ENCODE assay signal across 8 cellular contexts in the genomic region with DNA sequence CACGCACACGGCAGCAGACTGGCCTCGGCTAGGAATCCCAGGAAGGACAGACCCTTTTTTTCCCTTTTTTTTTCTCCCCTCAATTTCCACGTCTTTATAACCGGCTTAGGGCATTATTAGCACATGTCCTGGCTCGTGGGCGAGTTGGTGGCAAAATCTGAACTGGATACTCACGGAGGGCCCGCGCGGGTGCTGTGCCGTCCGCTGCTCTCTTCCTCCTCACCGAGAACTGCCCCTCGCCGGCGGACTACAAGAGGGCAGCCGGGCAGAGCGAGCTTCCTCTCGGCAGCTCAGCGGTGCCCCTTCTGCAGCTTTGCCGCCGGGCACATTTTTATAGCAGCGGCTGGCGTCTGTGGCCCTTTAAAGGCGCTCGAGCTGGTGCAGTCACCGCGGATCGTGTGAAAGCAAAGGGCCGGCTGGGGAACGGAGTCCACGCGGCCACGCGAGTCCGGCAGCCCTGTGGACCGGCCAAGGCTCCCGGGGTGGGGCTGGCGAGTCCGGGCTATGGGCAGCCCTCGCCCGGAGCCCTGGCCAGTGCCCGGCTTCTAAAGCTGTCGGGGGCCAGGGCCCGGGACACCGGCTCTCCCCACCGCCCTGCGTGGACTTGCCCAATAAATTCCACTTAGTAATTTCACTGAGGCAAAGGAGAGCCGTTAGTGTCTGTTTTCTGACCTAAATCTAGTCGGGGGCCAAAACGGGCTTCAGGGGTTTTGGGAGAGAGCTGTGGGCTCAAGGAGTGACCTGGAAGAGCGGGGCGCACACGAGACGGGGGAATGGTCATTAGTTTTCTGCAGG. TPM values are rescaled to one million over a fixed set of nuclear protein-coding genes. Genes with fewer than 3 reads are reported as not detected.
A peak's percentile ranks its signal among the peaks of the same experiment; 100 is the strongest.
DNase-seq lines count a peak whose midpoint lies in the region; ATAC-seq and TF ChIP-seq lines count a peak whose summit lies in the region.

No MANE protein-coding gene starts in this region.

- H3K27ac Mint-ChIP-seq in Caco-2 (ENCODE audit: unreplicated experiment): no peak overlapping the region

- H3K4ac ChIP-seq in IMR-90 (ENCODE audit: low read depth, low read length): no peak overlapping the region

- H2BK20ac ChIP-seq in IMR-90 (ENCODE audit: low read depth, low read length): no peak overlapping the region

- H3K4me2 ChIP-seq in IMR-90 (ENCODE audit: low read depth, low read length) (peak overlapping the region; percentile 88), PC-3 (ENCODE audit: low read length) (peak overlapping the region; percentile 83)

- WGBS in IMR-90 (ENCODE audit: extremely low coverage in 2 of 2, insufficient read length in 1 of 2), 2 experiments: 4% methylated on average over 27 of the region's 56 CpGs; no CpG with 5 or more reads in 1 of the 2 experiments
- 6 to 15% (median 7%) methylated on average over 56 of the region's 56 CpGs for WGBS in ovary, 3 donors

- H3K79me2 ChIP-seq in PC-3 (ENCODE audit: low read length): no peaks in the 10 kb centered on the region

- no peak overlapping the region for H3K18ac ChIP-seq in IMR-90 (ENCODE audit: low read depth, low read length)

- H3K27me3 ChIP-seq in Caco-2 (replicated peaks; ENCODE audit: control insufficient read depth, insufficient read depth, low read length): peaks cover 1% of the 10 kb centered on the region
- peaks cover 77% of the 10 kb centered on the region for H3K27me3 ChIP-seq in IMR-90 (ENCODE audit: control insufficient read depth, insufficient read depth, low read length)
- peaks cover 24% of the 10 kb centered on the region for H3K27me3 ChIP-seq in PC-3 (ENCODE audit: low read length)
- no peaks in the 10 kb centered on the region for H3K27me3 ChIP-seq in ovary

- no peaks in the 10 kb centered on the region; the same call in none of the 2 replicates for H4K20me1 ChIP-seq in IMR-90 (ENCODE audit: insufficient read depth, low read length)
- H4K20me1 ChIP-seq in PC-3 (ENCODE audit: low read length): no peaks in the 10 kb centered on the region

- no peaks in the 10 kb centered on the region for H3K9me3 ChIP-seq in Caco-2
- H3K9me3 ChIP-seq in IMR-90 (ENCODE audit: control insufficient read depth, insufficient read depth, low read length): no peaks in the 10 kb centered on the region
- H3K9me3 ChIP-seq in PC-3 (ENCODE audit: low read length): no peaks in the 10 kb centered on the region
- H3K9me3 ChIP-seq in ovary: no peaks in the 10 kb centered on the region

- CTCF ChIA-PET in Caco-2 (lab: Charles Lee) (interaction anchor here (1.6 kb wide), 1 partner anchor 30 kb away, joined by 5 read pairs; a partner anchor contains a TSS), IMR-90 (lab: Yijun Ruan, JAX) (no interaction called here), PC-3 (lab: Charles Lee) (no interaction called here)

- TF ChIP-seq RAD21 in IMR-90 (IDR thresholded peaks at IDR 0.05; ENCODE audit: low read length): no peak

- H2AK5ac ChIP-seq in IMR-90 (ENCODE audit: low read depth, low read length): no peak overlapping the region

- no peak overlapping the region for H3K27ac ChIP-seq in IMR-90 (ENCODE audit: insufficient read depth, low read length)
- no peak overlapping the region for H3K27ac ChIP-seq in PC-3 (ENCODE audit: low read length)
- no peak overlapping the region for H3K27ac ChIP-seq in ovary

- H3K4me1 Mint-ChIP-seq in Caco-2 (ENCODE audit: low read depth, unreplicated experiment): no peaks in the 10 kb centered on the region

- dilution Hi-C loops in IMR-90 (cut with HindIII; ENCODE audit: low sequenced_read_pairs, unreplicated experiment): no loop called here

- no peak overlapping the region for H4K5ac ChIP-seq in IMR-90 (ENCODE audit: low read depth, low read length)

- H2AFZ ChIP-seq in IMR-90 (replicated peaks; ENCODE audit: low read length, poor library complexity) (peak overlapping the region; percentile 90), PC-3 (ENCODE audit: low read length) (peak overlapping the region; percentile 58)

- H3K9me2 ChIP-seq in PC-3 (replicated peaks; ENCODE audit: low read length): no peaks in the 10 kb centered on the region

- no peak for TF ChIP-seq EP300 in ovary (IDR thresholded peaks at IDR 0.05)

- no peak overlapping the region for H3K56ac ChIP-seq in IMR-90 (ENCODE audit: extremely low read depth, insufficient read depth, low read length)

- no peak for TF ChIP-seq POLR2A in IMR-90 (IDR thresholded peaks at IDR 0.05; ENCODE audit: low read depth, low read length)
- no peak for TF ChIP-seq POLR2A in ovary (IDR thresholded peaks at IDR 0.05)

- peak; percentile 45 to 51 for DNase-seq in Caco-2
- DNase-seq in GM20000 (ENCODE audit: low spot score): peak; percentile 69
- peak; percentile 66 for DNase-seq in IMR-90
- DNase-seq in PC-3: peak; percentile 71
- DNase-seq in anterior cingulate cortex (lab: John Stamatoyannopoulos, UW): peak in 56 of 58 donors; percentile 1 to 68 (median 25)
- DNase-seq in left ventricle myocardium superior: peak; percentile 62
- DNase-seq in ovary: peak in 4 of 5 donors; percentile 38 to 47 (median 44)
- DNase-seq in GM19238 (ENCODE audit: insufficient read length, low spot score): no peak

- peak overlapping the region; percentile 82 for H3K4me3 Mint-ChIP-seq in Caco-2 (ENCODE audit: unreplicated experiment)

- no peaks in the 10 kb centered on the region for H3K9me1 ChIP-seq in IMR-90 (ENCODE audit: insufficient read depth, low read length)

- TF ChIP-seq CTCF in Caco-2 (IDR thresholded peaks at IDR 0.05; ENCODE audit: insufficient read depth in 1 of 2, low read depth in 1 of 2, low read length in 1 of 2, severe bottlenecking in 1 of 2, unreplicated experiment in 1 of 2) (no peak), GM20000 (IDR thresholded peaks at IDR 0.05; ENCODE audit: extremely low read depth, missing control alignments) (no peak), IMR-90 (conservative IDR thresholded peaks at IDR 0.05; ENCODE audit: low read depth, low read length) (no peak), PC-3 (conservative IDR thresholded peaks at IDR 0.05; ENCODE audit: low read depth, low read length) (no peak), ovary (IDR thresholded peaks at IDR 0.05) (no peak)

- no peak overlapping the region for H3K23ac ChIP-seq in IMR-90 (ENCODE audit: low read depth, low read length)

- H3K4me1 ChIP-seq in Caco-2: no peaks in the 10 kb centered on the region
- H3K4me1 ChIP-seq in IMR-90 (ENCODE audit: control insufficient read depth, insufficient read depth, low read length): peaks cover 4% of the 10 kb centered on the region; the same call in 1 of the 2 replicates
- peaks cover 10% of the 10 kb centered on the region for H3K4me1 ChIP-seq in PC-3 (ENCODE audit: insufficient read depth, low read length)
- peaks cover 3% of the 10 kb centered on the region for H3K4me1 ChIP-seq in ovary (ENCODE audit: insufficient read depth)

- no peaks in the 10 kb centered on the region for H3K36me3 Mint-ChIP-seq in Caco-2 (ENCODE audit: insufficient read depth, unreplicated experiment)

- in situ Hi-C loops in IMR-90 (cut with MboI; ENCODE audit: low sequenced_read_pairs): no loop called here

- H3K9me3 Mint-ChIP-seq in Caco-2 (ENCODE audit: unreplicated experiment): no peaks in the 10 kb centered on the region

- ATAC-seq in IMR-90 (ENCODE audit: low read depth) (peak; percentile 78), PC-3 (peak; percentile 73), left ventricle myocardium superior (peak; percentile 85)

- H3K14ac ChIP-seq in IMR-90 (replicated peaks; ENCODE audit: low read depth, low read length): no peak overlapping the region

- H4K91ac ChIP-seq in IMR-90 (ENCODE audit: insufficient read depth, low read depth, low read length): no peak overlapping the region

- no peaks in the 10 kb centered on the region for H3F3A ChIP-seq in PC-3 (ENCODE audit: low read length, unreplicated experiment)

- no peaks in the 10 kb centered on the region for H3K36me3 ChIP-seq in Caco-2 (ENCODE audit: control insufficient read depth, insufficient read depth, low read length)
- no peaks in the 10 kb centered on the region for H3K36me3 ChIP-seq in IMR-90 (ENCODE audit: control insufficient read depth, insufficient read depth, low read length)
- H3K36me3 ChIP-seq in PC-3 (ENCODE audit: low read depth, low read length): no peaks in the 10 kb centered on the region
- H3K36me3 ChIP-seq in ovary: no peaks in the 10 kb centered on the region

- H2BK5ac ChIP-seq in IMR-90 (ENCODE audit: low read depth, low read length, poor library complexity, severe bottlenecking): no peak overlapping the region

- no peak overlapping the region for H2BK15ac ChIP-seq in IMR-90 (ENCODE audit: low read depth, low read length)

- no peak overlapping the region for H2BK120ac ChIP-seq in IMR-90 (ENCODE audit: low read depth, low read length)

- POLR2A ChIA-PET in Caco-2 (lab: Charles Lee) (no interaction called here), IMR-90 (lab: Charles Lee; ENCODE audit: unreplicated experiment) (no interaction called here), PC-3 (lab: Charles Lee; ENCODE audit: unreplicated experiment) (interaction anchor here (0.6 kb wide), 1 partner anchor 336 kb away, joined by 3 read pairs; no protein-coding TSS in a partner anchor)

- H3K9ac ChIP-seq in IMR-90 (ENCODE audit: low read depth, low read length) (peak overlapping the region; percentile 9; the same call in 1 of the 2 replicates), PC-3 (ENCODE audit: low read length) (peak overlapping the region; percentile 7; the same call in 1 of the 2 replicates)

- H4K8ac ChIP-seq in IMR-90 (ENCODE audit: low read depth in 2 of 2, low read length in 2 of 2): no peak overlapping the region

- peak overlapping the region; percentile 8 for H2AK9ac ChIP-seq in IMR-90 (replicated peaks; ENCODE audit: low read depth, low read length, poor library complexity)

- H3K27me3 Mint-ChIP-seq in Caco-2 (ENCODE audit: insufficient read depth, unreplicated experiment): peaks cover 14% of the 10 kb centered on the region

- intact Hi-C loops in Caco-2 (cut with micrococcal nuclease; ENCODE audit: unreplicated experiment): loop anchor here (5.0 to 10.0 kb wide), 2 partner anchors 168 to 245 kb away; no protein-coding TSS in a partner anchor
- intact Hi-C loops in IMR-90 (cut with micrococcal nuclease): loop anchor here (5.0 kb wide), 1 partner anchor 235 kb away; no protein-coding TSS in a partner anchor
- intact Hi-C loops in PC-3 (cut with micrococcal nuclease): loop anchor here (5.0 kb wide), 1 partner anchor 60 kb away; no protein-coding TSS in a partner anchor
- intact Hi-C loops in left ventricle myocardium superior (cut with micrococcal nuclease): no loop called here
- intact Hi-C loops in ovary (cut with DNase I): no loop called here

- BruUV-seq in Caco-2 (replicated peaks; lab: Mats Ljungman, UMichigan) (no TSS peak), IMR-90 (replicated peaks; lab: Mats Ljungman, UMichigan) (no TSS peak), PC-3 (replicated peaks; lab: Mats Ljungman, UMichigan) (no TSS peak)

- peak overlapping the region; percentile 57 for H3K4me3 ChIP-seq in Caco-2 (ENCODE audit: low read depth, low read length)
- H3K4me3 ChIP-seq in IMR-90 (ENCODE audit: insufficient read depth, low read depth, low read length): peak overlapping the region; percentile 65
- peak overlapping the region; percentile 71 for H3K4me3 ChIP-seq in PC-3 (ENCODE audit: low read length)
- H3K4me3 ChIP-seq in ovary: peak overlapping the region; percentile 26

- no peaks in the 10 kb centered on the region for H3K79me1 ChIP-seq in IMR-90 (ENCODE audit: low read depth in 1 of 2, low read length in 2 of 2)

RNA-seq across cellular contexts. Expression of a gene that starts 1.3 kb away (rescaled TPM):
- 1.3 TPM in 2 replicates for total RNA-seq in Caco-2 (2022)
- total RNA-seq in IMR-90 (2012; rRNA removed): under 0.01 and 0.18 TPM in 2 replicates
- 0.24 TPM in 1 of 2 replicates, not detected in the other for polyA plus RNA-seq in IMR-90 (2012; rRNA removed)
- polyA plus RNA-seq in IMR-90 (2012; cell fraction: cytosol; rRNA removed): not detected in 2 replicates
- polyA plus RNA-seq in IMR-90 (2012; cell fraction: nucleus; rRNA removed; ENCODE audit: low replicate concordance): 0.08 and 0.24 TPM in 2 replicates
- total RNA-seq in PC-3 (2014; rRNA removed): 0.40 and 1.8 TPM in 2 replicates
- total RNA-seq in left ventricle myocardium superior: not detected
- 10 to 100 TPM in 1 of 7 donors, 1 to 10 TPM in 4, under 1 TPM in 1, not detected in 1; 0.81 to 11.6 (median 1.4) TPM for total RNA-seq in ovary
- under 1 TPM in 1 of 2 donors, not detected in 1; 0.77 TPM for polyA plus RNA-seq in ovary

RNA-seq across cellular contexts. Expression of a gene that starts 30.0 kb away (rescaled TPM):
- 795 and 810 TPM in 2 replicates for total RNA-seq in Caco-2 (2022)
- 956 and 1,140 TPM in 2 replicates for total RNA-seq in IMR-90 (2012; rRNA removed)
- 1,207 and 1,288 TPM in 2 replicates for polyA plus RNA-seq in IMR-90 (2012; rRNA removed)
- 938 and 1,010 TPM in 2 replicates for polyA plus RNA-seq in IMR-90 (2012; cell fraction: cytosol; rRNA removed)
- 205 and 662 TPM in 2 replicates for polyA plus RNA-seq in IMR-90 (2012; cell fraction: nucleus; rRNA removed; ENCODE audit: low replicate concordance)
- 617 and 780 TPM in 2 replicates for total RNA-seq in PC-3 (2014; rRNA removed)
- total RNA-seq in left ventricle myocardium superior: 380 TPM
- 1,000 to 10,000 TPM; 1,767 to 3,214 (median 2,276) TPM for total RNA-seq in ovary
- polyA plus RNA-seq in ovary: 1,000 to 10,000 TPM; 3,049 to 3,742 TPM

Comparison
In these comparisons a context has a peak if more than half of its experiments do, and no peak if none do; other contexts are left out.
1. intact Hi-C loops: an anchor here in Caco-2 (5.0 to 10.0 kb wide), IMR-90 (5.0 kb wide) and PC-3 (5.0 kb wide); none called in left ventricle myocardium superior and ovary.